In the genomic region with DNA sequence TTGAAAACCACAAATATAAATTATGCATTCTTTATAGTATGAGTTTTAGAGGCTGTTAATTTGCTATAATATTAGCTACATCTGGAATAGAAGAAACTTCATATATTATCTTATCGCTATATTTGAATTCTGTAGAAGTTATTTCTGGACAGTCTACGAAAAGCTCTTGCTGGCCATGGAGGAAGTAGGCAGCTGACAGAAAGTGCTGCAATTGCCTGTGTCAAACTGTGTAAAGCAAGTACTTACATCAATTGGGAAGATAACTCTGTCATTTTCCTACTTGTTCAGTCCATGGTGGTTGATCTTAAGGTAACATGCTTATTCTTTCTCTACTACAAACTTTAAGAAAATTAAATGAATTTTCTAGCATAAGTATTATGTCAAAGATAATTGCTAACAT, we compare ENCODE assay signal across 22 cellular contexts.
"Had no signal": no experiment of that assay in that cellular context is flagged by ENCODE, and none has a peak within 500 bp of the region (broad histone marks: within the 10 kb centered on the region; RNA-seq: fewer than 3 reads in every experiment).

No MANE protein-coding gene starts in this region.

- DNase-seq: dorsolateral prefrontal cortex; effector CD4-positive, alpha-beta T cell; kidney; mesenchymal stem cell; midbrain; naive thymus-derived CD4-positive, alpha-beta T cell; right cardiac atrium; sigmoid colon; stimulated activated CD4-positive, alpha-beta T cell treated with anti-CD3 and anti-CD28 coated beads, Interleukin-2, amount 100 ng/mL, for 24 hours; stimulated activated CD4-positive, alpha-beta T cell treated with anti-CD3 and anti-CD28 coated beads, Interleukin-4, amount 100 ng/mL, for 4 hours; stimulated activated naive CD8-positive, alpha-beta T cell treated with anti-CD3 and anti-CD28 coated beads, Interleukin-15, Interleukin-2, amounts not matched to agents 100 U/mL and 50 U/mL, for 24 hours; substantia nigra; testis; upper lobe of left lung had no signal

- H3K4me1 Mint-ChIP-seq: nephron; neural progenitor cell; stimulated activated memory B cell treated with anti-CD40 and anti-IgM and Interleukin-4, amounts not matched to agents 10 μg/mL and 1 μg/mL and 100 μg/mL, for 72 hours had no signal

- FAIRE-seq: colon, urothelium cell line had no signal

- H3K4me3 Mint-ChIP-seq: naive thymus-derived CD4-positive, alpha-beta T cell; nephron; neural progenitor cell; stimulated activated memory B cell treated with anti-CD40 and anti-IgM and Interleukin-4, amounts not matched to agents 10 μg/mL and 1 μg/mL and 100 μg/mL, for 72 hours had no signal

- H3K27me3 Mint-ChIP-seq: naive thymus-derived CD4-positive, alpha-beta T cell; stimulated activated memory B cell treated with anti-CD40 and anti-IgM and Interleukin-4, amounts not matched to agents 10 μg/mL and 1 μg/mL and 100 μg/mL, for 72 hours had no signal

- H3K4me3 ChIP-seq: dorsolateral prefrontal cortex, neural progenitor cell, prostate gland, sigmoid colon, testis, tibial nerve, upper lobe of left lung had no signal

- H3K9me3 ChIP-seq: prostate gland, sigmoid colon, testis, upper lobe of left lung had no signal

- H3K36me3 Mint-ChIP-seq: stimulated activated memory B cell treated with anti-CD40 and anti-IgM and Interleukin-4, amounts not matched to agents 10 μg/mL and 1 μg/mL and 100 μg/mL, for 72 hours had no signal

- H3K27ac Mint-ChIP-seq: naive thymus-derived CD4-positive, alpha-beta T cell; nephron; neural progenitor cell; stimulated activated memory B cell treated with anti-CD40 and anti-IgM and Interleukin-4, amounts not matched to agents 10 μg/mL and 1 μg/mL and 100 μg/mL, for 72 hours had no signal

- ATAC-seq: left lobe of liver; naive thymus-derived CD4-positive, alpha-beta T cell; right cardiac atrium; stimulated activated memory B cell treated with anti-CD40 and anti-IgM and Interleukin-4, amounts not matched to agents 10 μg/mL and 1 μg/mL and 100 μg/mL, for 72 hours; stimulated activated naive CD8-positive, alpha-beta T cell treated with anti-CD3 and anti-CD28 coated beads, Interleukin-15, Interleukin-2, amounts not matched to agents 100 U/mL and 50 U/mL, for 24 hours had no signal

- H3K27ac ChIP-seq: dorsolateral prefrontal cortex, neural progenitor cell, prostate gland, sigmoid colon, testis, tibial nerve, upper lobe of left lung had no signal

- H3K27me3 ChIP-seq: dorsolateral prefrontal cortex, neural progenitor cell, sigmoid colon, testis, tibial nerve, upper lobe of left lung had no signal

- H3K4me1 ChIP-seq: neural progenitor cell, prostate gland, sigmoid colon, testis, tibial nerve, upper lobe of left lung had no signal

- H3K36me3 ChIP-seq: prostate gland, sigmoid colon had no signal

- H3K9me3 Mint-ChIP-seq: stimulated activated memory B cell treated with anti-CD40 and anti-IgM and Interleukin-4, amounts not matched to agents 10 μg/mL and 1 μg/mL and 100 μg/mL, for 72 hours had no signal
